1 cellular context compared by ENCODE assay signal in genomic region chr11:129853508-129854228, GRCh38.
TF ChIP-seq lines count a peak whose summit lies in the region.

No MANE protein-coding gene starts in this region.

TF ChIP-seq in HepG2, 621 proteins besides CTCF, POLR2A, EP300 and RAD21 (continued from another document and continues in another):
- TF ChIP-seq, protein P1, sequence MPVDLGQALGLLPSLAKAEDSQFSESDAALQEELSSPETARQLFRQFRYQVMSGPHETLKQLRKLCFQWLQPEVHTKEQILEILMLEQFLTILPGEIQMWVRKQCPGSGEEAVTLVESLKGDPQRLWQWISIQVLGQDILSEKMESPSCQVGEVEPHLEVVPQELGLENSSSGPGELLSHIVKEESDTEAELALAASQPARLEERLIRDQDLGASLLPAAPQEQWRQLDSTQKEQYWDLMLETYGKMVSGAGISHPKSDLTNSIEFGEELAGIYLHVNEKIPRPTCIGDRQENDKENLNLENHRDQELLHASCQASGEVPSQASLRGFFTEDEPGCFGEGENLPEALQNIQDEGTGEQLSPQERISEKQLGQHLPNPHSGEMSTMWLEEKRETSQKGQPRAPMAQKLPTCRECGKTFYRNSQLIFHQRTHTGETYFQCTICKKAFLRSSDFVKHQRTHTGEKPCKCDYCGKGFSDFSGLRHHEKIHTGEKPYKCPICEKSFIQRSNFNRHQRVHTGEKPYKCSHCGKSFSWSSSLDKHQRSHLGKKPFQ (CRISPR knock-in tag; IDR thresholded peaks at IDR 0.05; ENCODE audit: insufficient replicate concordance) = no peak
- TF ChIP-seq, protein P2, sequence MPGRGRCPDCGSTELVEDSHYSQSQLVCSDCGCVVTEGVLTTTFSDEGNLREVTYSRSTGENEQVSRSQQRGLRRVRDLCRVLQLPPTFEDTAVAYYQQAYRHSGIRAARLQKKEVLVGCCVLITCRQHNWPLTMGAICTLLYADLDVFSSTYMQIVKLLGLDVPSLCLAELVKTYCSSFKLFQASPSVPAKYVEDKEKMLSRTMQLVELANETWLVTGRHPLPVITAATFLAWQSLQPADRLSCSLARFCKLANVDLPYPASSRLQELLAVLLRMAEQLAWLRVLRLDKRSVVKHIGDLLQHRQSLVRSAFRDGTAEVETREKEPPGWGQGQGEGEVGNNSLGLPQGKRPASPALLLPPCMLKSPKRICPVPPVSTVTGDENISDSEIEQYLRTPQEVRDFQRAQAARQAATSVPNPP (CRISPR knock-in tag; IDR thresholded peaks at IDR 0.05) = no peak
- TF ChIP-seq ZNF549 (CRISPR knock-in tag; IDR thresholded peaks at IDR 0.05) (no peak), KAT7 (CRISPR knock-in tag; IDR thresholded peaks at IDR 0.05; ENCODE audit: borderline replicate concordance) (no peak), KMT2A (CRISPR knock-in tag; IDR thresholded peaks at IDR 0.05) (no peak), GATA4 (IDR thresholded peaks at IDR 0.05; ENCODE audit: borderline replicate concordance, low read depth) (0 out of 2 replicates have a peak, but pooled peaks have one; percentile 30), POLR2G (IDR thresholded peaks at IDR 0.05; ENCODE audit: low read depth, low read length) (no peak; the same call in 1 of the 2 replicates), TEAD3 (CRISPR knock-in tag; optimal IDR thresholded peaks at IDR 0.05; ENCODE audit: borderline replicate concordance) (peak; percentile 67), KDM4B (CRISPR knock-in tag; IDR thresholded peaks at IDR 0.05) (no peak), ZNF550 (CRISPR knock-in tag; IDR thresholded peaks at IDR 0.05; ENCODE audit: borderline replicate concordance) (no peak), ZNF83 (CRISPR knock-in tag; IDR thresholded peaks at IDR 0.05; ENCODE audit: borderline replicate concordance) (no peak), ZBTB14 (CRISPR knock-in tag; IDR thresholded peaks at IDR 0.05) (no peak), SNRNP70 (IDR thresholded peaks at IDR 0.05; ENCODE audit: low read depth, low read length) (no peak), SNAPC2 (CRISPR knock-in tag; IDR thresholded peaks at IDR 0.05) (no peak), ATF4 (CRISPR knock-in tag; IDR thresholded peaks at IDR 0.05) (peak in 1 of 2 experiments; percentile 92; a peak in 2 of 4 replicates), ARNTL (CRISPR knock-in tag; IDR thresholded peaks at IDR 0.05) (no peak), HES4 (CRISPR knock-in tag; IDR thresholded peaks at IDR 0.05; ENCODE audit: borderline replicate concordance) (no peak), MIXL1 (CRISPR knock-in tag; IDR thresholded peaks at IDR 0.05) (peak; percentile 38; the same call in 1 of the 2 replicates), FOXK1 (CRISPR knock-in tag; IDR thresholded peaks at IDR 0.05; ENCODE audit: borderline replicate concordance, low read depth) (peak; percentile 93; the same call in 1 of the 2 replicates), ZNF530 (CRISPR knock-in tag; IDR thresholded peaks at IDR 0.05; ENCODE audit: low read depth) (no peak), TRAFD1 (CRISPR knock-in tag; IDR thresholded peaks at IDR 0.05; ENCODE audit: borderline replicate concordance) (no peak), ZBTB2 (CRISPR knock-in tag; IDR thresholded peaks at IDR 0.05; ENCODE audit: low read depth) (no peak), ZNF660 (CRISPR knock-in tag; IDR thresholded peaks at IDR 0.05; ENCODE audit: borderline replicate concordance, low read depth) (no peak), ZNF335 (CRISPR knock-in tag; IDR thresholded peaks at IDR 0.05) (0 out of 2 replicates have a peak, but pooled peaks have one; percentile 52), CEBPZ (IDR thresholded peaks at IDR 0.05; ENCODE audit: low read length) (no peak), NCOA1 (CRISPR knock-in tag; IDR thresholded peaks at IDR 0.05) (no peak), MXD1 (CRISPR knock-in tag; IDR thresholded peaks at IDR 0.05) (no peak), HDAC6 (IDR thresholded peaks at IDR 0.05; ENCODE audit: low read depth, low read length) (no peak), ONECUT2 (CRISPR knock-in tag; IDR thresholded peaks at IDR 0.05) (no peak), ZNF672 (CRISPR knock-in tag; IDR thresholded peaks at IDR 0.05) (no peak)
- TF ChIP-seq, protein P3, sequence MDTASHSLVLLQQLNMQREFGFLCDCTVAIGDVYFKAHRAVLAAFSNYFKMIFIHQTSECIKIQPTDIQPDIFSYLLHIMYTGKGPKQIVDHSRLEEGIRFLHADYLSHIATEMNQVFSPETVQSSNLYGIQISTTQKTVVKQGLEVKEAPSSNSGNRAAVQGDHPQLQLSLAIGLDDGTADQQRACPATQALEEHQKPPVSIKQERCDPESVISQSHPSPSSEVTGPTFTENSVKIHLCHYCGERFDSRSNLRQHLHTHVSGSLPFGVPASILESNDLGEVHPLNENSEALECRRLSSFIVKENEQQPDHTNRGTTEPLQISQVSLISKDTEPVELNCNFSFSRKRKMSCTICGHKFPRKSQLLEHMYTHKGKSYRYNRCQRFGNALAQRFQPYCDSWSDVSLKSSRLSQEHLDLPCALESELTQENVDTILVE (CRISPR knock-in tag; IDR thresholded peaks at IDR 0.05) = no peak; the same call in 1 of the 2 replicates
- TF ChIP-seq, protein P4, sequence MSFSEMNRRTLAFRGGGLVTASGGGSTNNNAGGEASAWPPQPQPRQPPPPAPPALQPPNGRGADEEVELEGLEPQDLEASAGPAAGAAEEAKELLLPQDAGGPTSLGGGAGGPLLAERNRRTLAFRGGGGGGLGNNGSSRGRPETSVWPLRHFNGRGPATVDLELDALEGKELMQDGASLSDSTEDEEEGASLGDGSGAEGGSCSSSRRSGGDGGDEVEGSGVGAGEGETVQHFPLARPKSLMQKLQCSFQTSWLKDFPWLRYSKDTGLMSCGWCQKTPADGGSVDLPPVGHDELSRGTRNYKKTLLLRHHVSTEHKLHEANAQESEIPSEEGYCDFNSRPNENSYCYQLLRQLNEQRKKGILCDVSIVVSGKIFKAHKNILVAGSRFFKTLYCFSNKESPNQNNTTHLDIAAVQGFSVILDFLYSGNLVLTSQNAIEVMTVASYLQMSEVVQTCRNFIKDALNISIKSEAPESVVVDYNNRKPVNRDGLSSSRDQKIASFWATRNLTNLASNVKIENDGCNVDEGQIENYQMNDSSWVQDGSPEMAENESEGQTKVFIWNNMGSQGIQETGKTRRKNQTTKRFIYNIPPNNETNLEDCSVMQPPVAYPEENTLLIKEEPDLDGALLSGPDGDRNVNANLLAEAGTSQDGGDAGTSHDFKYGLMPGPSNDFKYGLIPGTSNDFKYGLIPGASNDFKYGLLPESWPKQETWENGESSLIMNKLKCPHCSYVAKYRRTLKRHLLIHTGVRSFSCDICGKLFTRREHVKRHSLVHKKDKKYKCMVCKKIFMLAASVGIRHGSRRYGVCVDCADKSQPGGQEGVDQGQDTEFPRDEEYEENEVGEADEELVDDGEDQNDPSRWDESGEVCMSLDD (CRISPR knock-in tag; IDR thresholded peaks at IDR 0.05; ENCODE audit: borderline replicate concordance) = no peak
- TF ChIP-seq, protein P5, sequence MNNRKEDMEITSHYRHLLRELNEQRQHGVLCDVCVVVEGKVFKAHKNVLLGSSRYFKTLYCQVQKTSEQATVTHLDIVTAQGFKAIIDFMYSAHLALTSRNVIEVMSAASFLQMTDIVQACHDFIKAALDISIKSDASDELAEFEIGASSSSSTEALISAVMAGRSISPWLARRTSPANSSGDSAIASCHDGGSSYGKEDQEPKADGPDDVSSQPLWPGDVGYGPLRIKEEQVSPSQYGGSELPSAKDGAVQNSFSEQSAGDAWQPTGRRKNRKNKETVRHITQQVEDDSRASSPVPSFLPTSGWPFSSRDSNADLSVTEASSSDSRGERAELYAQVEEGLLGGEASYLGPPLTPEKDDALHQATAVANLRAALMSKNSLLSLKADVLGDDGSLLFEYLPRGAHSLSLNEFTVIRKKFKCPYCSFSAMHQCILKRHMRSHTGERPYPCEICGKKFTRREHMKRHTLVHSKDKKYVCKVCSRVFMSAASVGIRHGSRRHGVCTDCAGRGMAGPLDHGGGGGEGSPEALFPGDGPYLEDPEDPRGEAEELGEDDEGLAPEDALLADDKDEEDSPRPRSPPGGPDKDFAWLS (CRISPR knock-in tag; IDR thresholded peaks at IDR 0.05; ENCODE audit: borderline replicate concordance) = no peak
- TF ChIP-seq, protein P6, sequence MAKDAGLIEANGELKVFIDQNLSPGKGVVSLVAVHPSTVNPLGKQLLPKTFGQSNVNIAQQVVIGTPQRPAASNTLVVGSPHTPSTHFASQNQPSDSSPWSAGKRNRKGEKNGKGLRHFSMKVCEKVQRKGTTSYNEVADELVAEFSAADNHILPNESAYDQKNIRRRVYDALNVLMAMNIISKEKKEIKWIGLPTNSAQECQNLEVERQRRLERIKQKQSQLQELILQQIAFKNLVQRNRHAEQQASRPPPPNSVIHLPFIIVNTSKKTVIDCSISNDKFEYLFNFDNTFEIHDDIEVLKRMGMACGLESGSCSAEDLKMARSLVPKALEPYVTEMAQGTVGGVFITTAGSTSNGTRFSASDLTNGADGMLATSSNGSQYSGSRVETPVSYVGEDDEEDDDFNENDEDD (CRISPR knock-in tag; IDR thresholded peaks at IDR 0.05; ENCODE audit: borderline replicate concordance) = no peak
- TF ChIP-seq, protein P7, sequence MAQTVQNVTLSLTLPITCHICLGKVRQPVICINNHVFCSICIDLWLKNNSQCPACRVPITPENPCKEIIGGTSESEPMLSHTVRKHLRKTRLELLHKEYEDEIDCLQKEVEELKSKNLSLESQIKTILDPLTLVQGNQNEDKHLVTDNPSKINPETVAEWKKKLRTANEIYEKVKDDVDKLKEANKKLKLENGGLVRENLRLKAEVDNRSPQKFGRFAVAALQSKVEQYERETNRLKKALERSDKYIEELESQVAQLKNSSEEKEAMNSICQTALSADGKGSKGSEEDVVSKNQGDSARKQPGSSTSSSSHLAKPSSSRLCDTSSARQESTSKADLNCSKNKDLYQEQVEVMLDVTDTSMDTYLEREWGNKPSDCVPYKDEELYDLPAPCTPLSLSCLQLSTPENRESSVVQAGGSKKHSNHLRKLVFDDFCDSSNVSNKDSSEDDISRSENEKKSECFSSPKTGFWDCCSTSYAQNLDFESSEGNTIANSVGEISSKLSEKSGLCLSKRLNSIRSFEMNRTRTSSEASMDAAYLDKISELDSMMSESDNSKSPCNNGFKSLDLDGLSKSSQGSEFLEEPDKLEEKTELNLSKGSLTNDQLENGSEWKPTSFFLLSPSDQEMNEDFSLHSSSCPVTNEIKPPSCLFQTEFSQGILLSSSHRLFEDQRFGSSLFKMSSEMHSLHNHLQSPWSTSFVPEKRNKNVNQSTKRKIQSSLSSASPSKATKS (CRISPR knock-in tag; IDR thresholded peaks at IDR 0.05) = no peak
